Comparison of ENCODE assay signal across 1 cellular context in the genomic region with DNA sequence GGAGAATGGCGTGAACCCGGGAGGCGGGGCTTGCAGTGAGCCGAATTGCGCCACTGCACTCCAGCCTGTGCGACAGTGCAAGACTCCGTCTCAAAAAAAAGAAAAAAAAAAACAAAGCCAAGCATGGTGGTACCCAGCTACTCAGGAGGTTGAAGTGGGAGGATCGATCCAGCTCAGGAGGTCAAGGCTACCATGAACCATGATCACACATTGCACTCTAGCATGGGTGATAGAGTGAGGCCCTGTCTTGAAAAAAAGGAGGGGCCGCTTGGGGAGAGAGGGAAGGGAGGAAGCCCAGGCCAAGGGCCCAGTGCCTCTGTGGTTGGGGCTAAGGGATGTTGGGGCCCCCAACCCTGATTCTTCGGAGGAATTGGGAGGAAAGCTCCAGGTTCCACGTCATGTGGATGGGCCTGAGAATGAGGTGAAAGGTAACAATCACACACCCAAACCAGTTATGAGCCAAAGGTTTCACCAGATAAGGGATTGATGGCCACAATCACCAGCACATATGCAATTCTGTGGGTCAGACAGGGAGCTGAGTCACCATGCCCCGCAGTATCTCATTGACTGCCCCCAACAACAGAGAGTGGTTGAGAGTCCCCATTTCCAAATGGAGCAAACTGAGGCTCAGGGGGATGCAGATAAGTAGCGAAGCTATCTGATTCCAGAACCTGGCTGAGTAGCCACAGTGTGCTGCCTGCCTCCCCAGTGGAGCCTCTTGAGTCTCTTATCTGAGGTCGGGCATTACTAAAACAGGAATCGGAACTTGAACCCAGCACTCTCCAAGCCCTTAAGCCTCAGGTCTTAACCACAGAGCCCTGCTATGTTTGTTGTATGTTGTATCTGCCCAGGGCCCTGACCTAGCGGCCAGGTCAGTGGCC.
TF ChIP-seq lines count a peak whose summit lies in the region.

No MANE protein-coding gene starts in this region.

TF ChIP-seq in HepG2, 621 proteins besides CTCF, POLR2A, EP300 and RAD21 (continued from another document and continues in another):
- TF ChIP-seq ZBTB40 (IDR thresholded peaks at IDR 0.05): no peak
- no peak for TF ChIP-seq ZBTB40 (CRISPR knock-in tag; IDR thresholded peaks at IDR 0.05)
- no peak for TF ChIP-seq E2F5 (CRISPR knock-in tag; conservative IDR thresholded peaks at IDR 0.05)
- TF ChIP-seq YEATS2 (CRISPR knock-in tag; IDR thresholded peaks at IDR 0.05; ENCODE audit: borderline replicate concordance): no peak
- 0 out of 2 replicates have a peak, but pooled peaks have one; percentile 34 for TF ChIP-seq HINFP (CRISPR knock-in tag; IDR thresholded peaks at IDR 0.05; ENCODE audit: low read depth)
- TF ChIP-seq, protein P1, sequence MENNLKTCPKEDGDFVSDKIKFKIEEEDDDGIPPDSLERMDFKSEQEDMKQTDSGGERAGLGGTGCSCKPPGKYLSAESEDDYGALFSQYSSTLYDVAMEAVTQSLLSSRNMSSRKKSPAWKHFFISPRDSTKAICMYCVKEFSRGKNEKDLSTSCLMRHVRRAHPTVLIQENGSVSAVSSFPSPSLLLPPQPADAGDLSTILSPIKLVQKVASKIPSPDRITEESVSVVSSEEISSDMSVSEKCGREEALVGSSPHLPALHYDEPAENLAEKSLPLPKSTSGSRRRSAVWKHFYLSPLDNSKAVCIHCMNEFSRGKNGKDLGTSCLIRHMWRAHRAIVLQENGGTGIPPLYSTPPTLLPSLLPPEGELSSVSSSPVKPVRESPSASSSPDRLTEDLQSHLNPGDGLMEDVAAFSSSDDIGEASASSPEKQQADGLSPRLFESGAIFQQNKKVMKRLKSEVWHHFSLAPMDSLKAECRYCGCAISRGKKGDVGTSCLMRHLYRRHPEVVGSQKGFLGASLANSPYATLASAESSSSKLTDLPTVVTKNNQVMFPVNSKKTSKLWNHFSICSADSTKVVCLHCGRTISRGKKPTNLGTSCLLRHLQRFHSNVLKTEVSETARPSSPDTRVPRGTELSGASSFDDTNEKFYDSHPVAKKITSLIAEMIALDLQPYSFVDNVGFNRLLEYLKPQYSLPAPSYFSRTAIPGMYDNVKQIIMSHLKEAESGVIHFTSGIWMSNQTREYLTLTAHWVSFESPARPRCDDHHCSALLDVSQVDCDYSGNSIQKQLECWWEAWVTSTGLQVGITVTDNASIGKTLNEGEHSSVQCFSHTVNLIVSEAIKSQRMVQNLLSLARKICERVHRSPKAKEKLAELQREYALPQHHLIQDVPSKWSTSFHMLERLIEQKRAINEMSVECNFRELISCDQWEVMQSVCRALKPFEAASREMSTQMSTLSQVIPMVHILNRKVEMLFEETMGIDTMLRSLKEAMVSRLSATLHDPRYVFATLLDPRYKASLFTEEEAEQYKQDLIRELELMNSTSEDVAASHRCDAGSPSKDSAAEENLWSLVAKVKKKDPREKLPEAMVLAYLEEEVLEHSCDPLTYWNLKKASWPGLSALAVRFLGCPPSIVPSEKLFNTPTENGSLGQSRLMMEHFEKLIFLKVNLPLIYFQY (CRISPR knock-in tag; IDR thresholded peaks at IDR 0.05; ENCODE audit: borderline replicate concordance): no peak
- TF ChIP-seq ZNF138 (CRISPR knock-in tag; IDR thresholded peaks at IDR 0.05; ENCODE audit: low read depth): no peak
- TF ChIP-seq ATRX (CRISPR knock-in tag; IDR thresholded peaks at IDR 0.05; ENCODE audit: borderline replicate concordance): no peak
- peak; percentile 27; the same call in 1 of the 2 replicates for TF ChIP-seq IRF2 (CRISPR knock-in tag; IDR thresholded peaks at IDR 0.05)
- TF ChIP-seq MTF1 (CRISPR knock-in tag; IDR thresholded peaks at IDR 0.05): no peak
- no peak for TF ChIP-seq AKAP8 (CRISPR knock-in tag; IDR thresholded peaks at IDR 0.05)
- TF ChIP-seq, protein P2, sequence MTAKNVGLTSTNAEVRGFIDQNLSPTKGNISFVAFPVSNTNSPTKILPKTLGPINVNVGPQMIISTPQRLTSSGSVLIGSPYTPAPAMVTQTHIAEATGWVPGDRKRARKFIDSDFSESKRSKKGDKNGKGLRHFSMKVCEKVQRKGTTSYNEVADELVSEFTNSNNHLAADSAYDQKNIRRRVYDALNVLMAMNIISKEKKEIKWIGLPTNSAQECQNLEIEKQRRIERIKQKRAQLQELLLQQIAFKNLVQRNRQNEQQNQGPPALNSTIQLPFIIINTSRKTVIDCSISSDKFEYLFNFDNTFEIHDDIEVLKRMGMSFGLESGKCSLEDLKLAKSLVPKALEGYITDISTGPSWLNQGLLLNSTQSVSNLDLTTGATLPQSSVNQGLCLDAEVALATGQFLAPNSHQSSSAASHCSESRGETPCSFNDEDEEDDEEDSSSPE (CRISPR knock-in tag; IDR thresholded peaks at IDR 0.05): no peak
- no peak for TF ChIP-seq DNMT1 (CRISPR knock-in tag; IDR thresholded peaks at IDR 0.05)
- no peak for TF ChIP-seq SUZ12 (IDR thresholded peaks at IDR 0.05; ENCODE audit: low read depth, low read length)
- TF ChIP-seq ZNF547 (CRISPR knock-in tag; IDR thresholded peaks at IDR 0.05): no peak
- no peak for TF ChIP-seq AGO2 (optimal IDR thresholded peaks at IDR 0.05; ENCODE audit: low read depth, low read length)
- TF ChIP-seq ZNF431 (CRISPR knock-in tag; IDR thresholded peaks at IDR 0.05; ENCODE audit: borderline replicate concordance, low read depth): 0 out of 2 replicates have a peak, but pooled peaks have one; percentile 37
- TF ChIP-seq FLYWCH1 (CRISPR knock-in tag; IDR thresholded peaks at IDR 0.05): no peak
- no peak for TF ChIP-seq ZNF281 (CRISPR knock-in tag; IDR thresholded peaks at IDR 0.05; ENCODE audit: borderline replicate concordance)
- TF ChIP-seq CSRNP1 (CRISPR knock-in tag; IDR thresholded peaks at IDR 0.05): no peak
- TF ChIP-seq CENPX (CRISPR knock-in tag; IDR thresholded peaks at IDR 0.05): no peak
- no peak for TF ChIP-seq HNRNPH1 (optimal IDR thresholded peaks at IDR 0.05; ENCODE audit: low read depth, low read length)
- no peak for TF ChIP-seq GATAD1 (CRISPR knock-in tag; IDR thresholded peaks at IDR 0.05)
- TF ChIP-seq NR2F2 (IDR thresholded peaks at IDR 0.05; ENCODE audit: borderline replicate concordance, low read depth): 0 out of 2 replicates have a peak, but pooled peaks have one; percentile 44
- TF ChIP-seq GRHL1 (CRISPR knock-in tag; conservative IDR thresholded peaks at IDR 0.05): no peak
- no peak for TF ChIP-seq CBFB (CRISPR knock-in tag; IDR thresholded peaks at IDR 0.05)
- TF ChIP-seq CAMTA2 (CRISPR knock-in tag; IDR thresholded peaks at IDR 0.05; ENCODE audit: borderline replicate concordance): no peak
